10 cellular contexts compared by ENCODE assay signal in the genomic region with DNA sequence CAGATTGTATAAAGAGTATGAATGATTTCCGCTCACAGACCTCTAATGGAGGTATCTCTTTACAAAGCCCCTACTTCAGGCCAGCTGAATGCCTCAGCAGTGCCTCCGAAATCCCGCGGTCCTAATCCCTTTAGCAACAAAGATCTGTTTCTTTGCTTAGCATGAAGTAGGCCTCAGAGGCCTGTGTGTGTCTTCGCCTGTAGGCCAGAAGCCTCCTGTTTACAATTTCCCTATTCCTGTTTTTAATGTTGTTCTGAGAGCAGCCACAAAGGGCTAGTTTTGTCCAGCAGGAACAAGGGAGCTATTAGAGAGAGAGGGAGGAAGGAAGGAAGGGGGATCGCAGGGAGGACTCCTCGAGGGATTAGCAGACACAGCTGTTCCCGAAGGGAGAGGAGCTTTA.
DNase-seq lines count a peak whose midpoint lies in the region; ATAC-seq lines count a peak whose summit lies in the region.
"Had no signal": no experiment of that assay in that cellular context is flagged by ENCODE, and none has a peak within 500 bp of the region (broad histone marks: within the 10 kb centered on the region; RNA-seq: fewer than 3 reads in every experiment).

No MANE protein-coding gene starts in this region.

- no peaks in the 10 kb centered on the region for H3K79me1 ChIP-seq in neuronal stem cell (ENCODE audit: low read depth, low read length)

- H3K4me2 ChIP-seq in neuronal stem cell (ENCODE audit: insufficient read depth, low read length, poor library complexity, severe bottlenecking), result no peak overlapping the region

- peak; percentile 65 for ATAC-seq in left ventricle myocardium superior

- WGBS in neuronal stem cell (ENCODE audit: extremely low coverage in 2 of 2, insufficient read length in 2 of 2, insufficient replicate concordance in 1 of 2), 2 donors, result no CpG with 5 or more reads among the region's 8 CpGs

- no peak overlapping the region for H2BK5ac ChIP-seq in neuronal stem cell (ENCODE audit: low read length)

- H3K9me3 ChIP-seq in SJCRH30 (replicated peaks), result no peaks in the 10 kb centered on the region; the same call in 1 of the 2 replicates
- H3K9me3 ChIP-seq in neuronal stem cell (replicated peaks in 1 of 2; ENCODE audit: control insufficient read depth in 2 of 2, insufficient read depth in 1 of 2, low read depth in 1 of 2, low read length in 2 of 2), result no peaks in the 10 kb centered on the region

- intact Hi-C loops in left ventricle myocardium superior (cut with micrococcal nuclease), result no loop called here

- no peak overlapping the region for H3K4ac ChIP-seq in neuronal stem cell (ENCODE audit: low read length)

- no peak overlapping the region for H2AK5ac ChIP-seq in neuronal stem cell (ENCODE audit: low read depth, low read length)

- no peak overlapping the region for H2BK12ac ChIP-seq in neuronal stem cell (ENCODE audit: low read length)

- H4K91ac ChIP-seq in neuronal stem cell (ENCODE audit: low read depth, low read length, poor library complexity), result no peak overlapping the region

- H3K14ac ChIP-seq in neuronal stem cell (ENCODE audit: low read length), result no peak overlapping the region

- peak; percentile 81 for DNase-seq in Ammon's horn (ENCODE audit: low spot score)
- DNase-seq in SJCRH30, result peak; percentile 85 to 94
- no peak for DNase-seq in left ventricle myocardium superior
- peak; percentile 80 for DNase-seq in neuronal stem cell (ENCODE audit: low spot score)
- DNase-seq in GM19240 (ENCODE audit: insufficient read length, low spot score), result no peak
- no peak for DNase-seq in OCI-M1 (lab: John Stamatoyannopoulos, UW)
- DNase-seq in central memory CD4-positive, alpha-beta T cell, result no peak
- DNase-seq in ureter (ENCODE audit: low spot score), result no peak
- DNase-seq: effector CD4-positive, alpha-beta T cell; stimulated activated CD4-positive, alpha-beta T cell treated with anti-CD3 and anti-CD28 coated beads, Interleukin-15, amount 100 ng/mL, for 24 hours had no signal

- no peak overlapping the region for H2BK15ac ChIP-seq in neuronal stem cell (ENCODE audit: low read length)

- H3K9ac ChIP-seq in neuronal stem cell (ENCODE audit: low read depth, low read length, poor library complexity), result no peak overlapping the region

- peaks cover 51% of the 10 kb centered on the region for H3K4me1 ChIP-seq in SJCRH30
- H3K4me1 ChIP-seq in neuronal stem cell (ENCODE audit: control insufficient read depth in 2 of 2, insufficient read depth in 1 of 2, low read depth in 1 of 2, low read length in 2 of 2), result peaks cover 12 to 15% of the 10 kb centered on the region in 2 donors

- H2AFZ ChIP-seq in neuronal stem cell (ENCODE audit: low read length), result peak overlapping the region; percentile 95

- no peak overlapping the region for H2BK120ac ChIP-seq in neuronal stem cell (ENCODE audit: low read depth, low read length)

- peak overlapping the region; percentile 19 for H3K4me3 ChIP-seq in SJCRH30
- H3K4me3 ChIP-seq in neuronal stem cell (ENCODE audit: low read length in 2 of 2), result no peak overlapping the region

- H3K27ac ChIP-seq in SJCRH30, result peak overlapping the region; percentile 78
- H3K27ac ChIP-seq in neuronal stem cell (replicated peaks; ENCODE audit: low read length), result peak overlapping the region; percentile 64

- H3K27me3 ChIP-seq in SJCRH30 (no peaks in the 10 kb centered on the region), neuronal stem cell (ENCODE audit: control insufficient read depth in 3 of 3, insufficient read depth in 3 of 3, low read depth in 1 of 3, low read length in 3 of 3) (peaks cover 0 to 6% (median 0%) of the 10 kb centered on the region in 3 experiments)

- H4K8ac ChIP-seq in neuronal stem cell (ENCODE audit: low read depth, low read length), result no peak overlapping the region

- no peaks in the 10 kb centered on the region for H3K36me3 ChIP-seq in SJCRH30
- H3K36me3 ChIP-seq in neuronal stem cell (replicated peaks in 1 of 2; ENCODE audit: control insufficient read depth in 2 of 2, insufficient read depth in 2 of 2, low read length in 2 of 2), result no peaks in the 10 kb centered on the region

- H3K23ac ChIP-seq in neuronal stem cell (ENCODE audit: low read depth, low read length, poor library complexity), result no peak overlapping the region

- H3K18ac ChIP-seq in neuronal stem cell (ENCODE audit: low read length), result no peak overlapping the region

Comparison
In these comparisons a context has a peak if more than half of its experiments do, and no peak if none do; other contexts are left out.
1. DNase-seq: peak in Ammon's horn (single experiment), SJCRH30 (2 of 2) and neuronal stem cell (single experiment); none in left ventricle myocardium superior (single experiment), GM19240 (single experiment), OCI-M1 (single experiment), central memory CD4-positive, alpha-beta T cell (single experiment) and ureter (single experiment).